In genomic region chr15:50353999-50354837, GRCh38 we compare ENCODE assay signal across 8 cellular contexts. TPM values are rescaled to one million over a fixed set of nuclear protein-coding genes. Genes with fewer than 3 reads are reported as not detected.
A peak's percentile ranks its signal among the peaks of the same experiment; 100 is the strongest.
DNase-seq lines count a peak whose midpoint lies in the region; TF ChIP-seq lines count a peak whose summit lies in the region.

No MANE protein-coding gene starts in this region.

- POLR2A ChIA-PET in HEK293 (lab: Yijun Ruan, JAX), result interaction anchor here (0.6 to 2.4 kb wide), 5 partner anchors 11 to 166 kb away, joined by 3 to 16 read pairs (median 7); partner anchors contain the start of gene USP8

- peak; percentile 49 for DNase-seq in GM12864 (ENCODE audit: low read depth)
- DNase-seq in NAMALWA (ENCODE audit: low spot score), result peak; percentile 89
- peak; percentile 32 for DNase-seq in activated CD4-positive, alpha-beta T cell treated with anti-CD3 and anti-CD28 coated beads for 1 hour
- peak; percentile 60 for DNase-seq in cerebellum (ENCODE audit: low spot score)
- DNase-seq in kidney tubule cell (ENCODE audit: low spot score), result peak; percentile 81
- peak; percentile 45 to 49 for DNase-seq in stimulated activated CD4-positive, alpha-beta T cell treated with anti-CD3 and anti-CD28 coated beads, Interleukin-15, amount 100 ng/mL, for 48 hours (ENCODE audit: low read depth in 2 of 2)
- no peak for DNase-seq in NCI-H187 treated with DMSO at 0.1 percent for 48 hours (lab: John Stamatoyannopoulos, UW)

- H3K27ac ChIP-seq in HEK293 (ENCODE audit: extremely low read depth, low read depth, low read length), result peak overlapping the region; percentile 92

- CTCF ChIA-PET in HEK293 (lab: Yijun Ruan, JAX), result interaction anchor here (0.6 to 1.3 kb wide), 3 partner anchors 94 to 206 kb away, joined by 3 read pairs; no protein-coding TSS in a partner anchor

- no peaks in the 10 kb centered on the region for H3K4me1 ChIP-seq in HEK293 (ENCODE audit: control insufficient read depth, insufficient read depth, low read length)

- peaks cover 3 to 23% of the 10 kb centered on the region in 2 experiments; a peak in 2 of 3 replicates for H3K36me3 ChIP-seq in HEK293 (ENCODE audit: control insufficient read depth in 2 of 2, insufficient read depth in 1 of 2, low read length in 2 of 2)

- TF ChIP-seq CTCF in GM12864 (IDR thresholded peaks at IDR 0.05; ENCODE audit: low read depth, low read length, missing control alignments) (no peak), HEK293 (tag by site-specific recombination; IDR thresholded peaks at IDR 0.05) (no peak)

- H3K4me3 ChIP-seq in GM12864 (ENCODE audit: low read depth, low read length), result peak overlapping the region; percentile 95
- peak overlapping the region; percentile 77 for H3K4me3 ChIP-seq in HEK293 (ENCODE audit: low read depth, low read length)

- no peaks in the 10 kb centered on the region for H3K9me3 ChIP-seq in HEK293 (ENCODE audit: control insufficient read depth, insufficient read depth, low read depth, low read length)

TF ChIP-seq in HEK293, 187 proteins besides CTCF, POLR2A, EP300 and RAD21 (continues in another document):
- TF ChIP-seq ZXDB (tag by site-specific recombination; IDR thresholded peaks at IDR 0.05) (no peak), ZNF10 (tag by site-specific recombination; IDR thresholded peaks at IDR 0.05) (0 out of 2 replicates have a peak, but pooled peaks have one; percentile 25), ZNF26 (tag by site-specific recombination; IDR thresholded peaks at IDR 0.05) (no peak), ZNF510 (tag by site-specific recombination; IDR thresholded peaks at IDR 0.05; ENCODE audit: insufficient replicate concordance) (no peak), MYNN (tag by site-specific recombination; IDR thresholded peaks at IDR 0.05; ENCODE audit: borderline replicate concordance) (no peak), ZBTB26 (tag by site-specific recombination; optimal IDR thresholded peaks at IDR 0.05) (peak; percentile 70), ZNF391 (tag by site-specific recombination; IDR thresholded peaks at IDR 0.05; ENCODE audit: borderline replicate concordance, low read depth) (peak; percentile 66; the same call in 1 of the 2 replicates), OSR2 (tag by site-specific recombination; IDR thresholded peaks at IDR 0.05) (no peak), ZBTB20 (tag by site-specific recombination; IDR thresholded peaks at IDR 0.05) (peak; percentile 43; the same call in 1 of the 2 replicates), ZNF366 (tag by site-specific recombination; conservative IDR thresholded peaks at IDR 0.05) (no peak), ZNF660 (tag by site-specific recombination; IDR thresholded peaks at IDR 0.05) (no peak), INSM2 (tag by site-specific recombination; IDR thresholded peaks at IDR 0.05) (0 out of 2 replicates have a peak, but pooled peaks have one; percentile 33), PATZ1 (tag by site-specific recombination; IDR thresholded peaks at IDR 0.05) (0 out of 2 replicates have a peak, but pooled peaks have one; percentile 18), ZNF2 (tag by site-specific recombination; IDR thresholded peaks at IDR 0.05) (0 out of 2 replicates have a peak, but pooled peaks have one; percentile 39), ZNF555 (tag by site-specific recombination; conservative IDR thresholded peaks at IDR 0.05) (no peak), ZEB2 (tag by site-specific recombination; IDR thresholded peaks at IDR 0.05) (peak; percentile 26; the same call in 1 of the 2 replicates), YY2 (tag by site-specific recombination; IDR thresholded peaks at IDR 0.05) (no peak), ZNF792 (tag by site-specific recombination; IDR thresholded peaks at IDR 0.05) (no peak), ZBTB17 (tag by site-specific recombination; IDR thresholded peaks at IDR 0.05) (peak; percentile 61), TCF7L2 (IDR thresholded peaks at IDR 0.05; ENCODE audit: borderline replicate concordance, low read depth, low read length) (no peak), ZNF521 (tag by site-specific recombination; IDR thresholded peaks at IDR 0.05) (no peak), ZBTB21 (tag by site-specific recombination; IDR thresholded peaks at IDR 0.05) (no peak), ZNF600 (tag by site-specific recombination; IDR thresholded peaks at IDR 0.05) (peak; percentile 70; the same call in 1 of the 2 replicates), KLF17 (tag by site-specific recombination; IDR thresholded peaks at IDR 0.05) (0 out of 2 replicates have a peak, but pooled peaks have one; percentile 17), ZNF585B (tag by site-specific recombination; IDR thresholded peaks at IDR 0.05) (no peak), ZNF341 (tag by site-specific recombination; IDR thresholded peaks at IDR 0.05; ENCODE audit: low read depth) (peak; percentile 92), SETDB1 (IDR thresholded peaks at IDR 0.05; ENCODE audit: insufficient read length, low read length) (no peak), ZNF449 (tag by site-specific recombination; IDR thresholded peaks at IDR 0.05) (no peak), IKZF3 (tag by site-specific recombination; IDR thresholded peaks at IDR 0.05) (no peak), ZNF785 (tag by site-specific recombination; IDR thresholded peaks at IDR 0.05) (no peak)

RNA-seq across cellular contexts. Expression of gene GABPB1, which starts 0.8 kb away (rescaled TPM):
- 34.1 TPM for total RNA-seq in cerebellum
